In the genomic region with DNA sequence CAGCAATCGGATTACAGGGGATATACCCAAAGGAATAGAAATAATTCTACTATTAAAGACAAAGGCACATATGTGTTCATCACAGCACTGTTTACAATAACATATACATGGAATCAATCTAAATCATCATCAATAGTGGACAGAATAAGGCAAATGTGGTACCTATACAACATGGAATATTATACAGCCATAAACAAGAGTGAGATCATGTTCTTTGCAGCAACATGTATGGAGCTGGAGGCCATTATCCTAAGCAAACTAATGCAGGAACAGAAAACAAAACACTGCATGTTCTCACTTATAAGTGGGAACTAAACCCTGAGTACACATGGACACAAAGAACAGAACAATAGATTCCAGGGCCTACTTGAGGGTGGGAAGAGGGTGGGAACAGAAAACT, we compare ENCODE assay signal across 16 cellular contexts.
DNase-seq lines count a peak whose midpoint lies in the region; ATAC-seq lines count a peak whose summit lies in the region.
"Had no signal": no experiment of that assay in that cellular context is flagged by ENCODE, and none has a peak within 500 bp of the region (broad histone marks: within the 10 kb centered on the region; RNA-seq: fewer than 3 reads in every experiment).

No MANE protein-coding gene starts in this region.

- ATAC-seq in T-cell (replicated peaks in 1 of 4) = no peak
- ATAC-seq in naive thymus-derived CD4-positive, alpha-beta T cell = no peak
- no peak for ATAC-seq in HG03378 (IDR thresholded peaks at IDR 0.05; ENCODE audit: unreplicated experiment)

- peaks cover 30 to 57% of the 10 kb centered on the region in 2 donors for H3K4me1 ChIP-seq in naive thymus-derived CD4-positive, alpha-beta T cell (ENCODE audit: control insufficient read depth in 2 of 2, insufficient read depth in 2 of 2, low read length in 2 of 2)

- DNase-seq in DMS53 (lab: John Stamatoyannopoulos, UW) (peak; percentile 5), DMS53 treated with DMSO at 0.1 percent for 48 hours (lab: John Stamatoyannopoulos, UW; ENCODE audit: unreplicated experiment) (no peak), T-cell (no peak), NCI-H2081 treated with DMSO at 0.1 percent for 48 hours (lab: John Stamatoyannopoulos, UW) (no peak)
- DNase-seq in naive thymus-derived CD4-positive, alpha-beta T cell = no peak
- DNase-seq: CD4-positive, CD25-positive, alpha-beta regulatory T cell; CD8-positive, alpha-beta memory T cell; DMS 273 treated with DMSO at 0.1 percent for 48 hours; DND-41; GOT3 had no signal

- peaks cover 16 to 21% (median 18%) of the 10 kb centered on the region in 3 donors for H3K9me3 Mint-ChIP-seq in T-cell
- peaks cover 8 to 49% (median 20%) of the 10 kb centered on the region in 11 donors for H3K9me3 Mint-ChIP-seq in naive thymus-derived CD4-positive, alpha-beta T cell

- POLR2A ChIA-PET in T-cell (lab: Charles Lee) = no interaction called here
- POLR2A ChIA-PET in naive thymus-derived CD4-positive, alpha-beta T cell (lab: Charles Lee) = interaction anchor here (0.7 to 1.5 kb wide), 2 partner anchors 9 to 35 kb away, joined by 3 read pairs; no protein-coding TSS in a partner anchor

- peaks cover 0 to 12% (median 0%) of the 10 kb centered on the region in 3 experiments for H3K9me3 ChIP-seq in naive thymus-derived CD4-positive, alpha-beta T cell (ENCODE audit: control insufficient read depth in 2 of 3, low read length in 3 of 3)
- H3K9me3 ChIP-seq: HAP-1 had no signal

- H3K4me3 ChIP-seq in naive thymus-derived CD4-positive, alpha-beta T cell (ENCODE audit: low read length) = no peak overlapping the region
- H3K4me3 ChIP-seq: BLaER1, HAP-1 had no signal

- H3K36me3 Mint-ChIP-seq in T-cell = peaks cover 13% of the 10 kb centered on the region
- peaks cover 0 to 32% (median 18%) of the 10 kb centered on the region in 5 donors for H3K36me3 Mint-ChIP-seq in naive thymus-derived CD4-positive, alpha-beta T cell
- H3K36me3 Mint-ChIP-seq: CD4-positive, CD25-positive, alpha-beta regulatory T cell had no signal

- H3K4me1 Mint-ChIP-seq in T-cell = peaks cover 69 to 80% (median 71%) of the 10 kb centered on the region in 3 donors
- peaks cover 16 to 88% (median 82%) of the 10 kb centered on the region in 7 donors for H3K4me1 Mint-ChIP-seq in naive thymus-derived CD4-positive, alpha-beta T cell

- no peaks in the 10 kb centered on the region for H3K27me3 Mint-ChIP-seq in T-cell
- H3K27me3 Mint-ChIP-seq in naive thymus-derived CD4-positive, alpha-beta T cell = no peaks in the 10 kb centered on the region
- H3K27me3 Mint-ChIP-seq: B cell; CD4-positive, CD25-positive, alpha-beta regulatory T cell had no signal

- intact Hi-C loops in naive thymus-derived CD4-positive, alpha-beta T cell (cut with micrococcal nuclease) = loop anchor here (10.0 kb wide), 2 partner anchors 314 to 324 kb away; no protein-coding TSS in a partner anchor

- no peaks in the 10 kb centered on the region for H3K27me3 ChIP-seq in naive thymus-derived CD4-positive, alpha-beta T cell (ENCODE audit: control insufficient read depth in 2 of 2, insufficient read depth in 2 of 2, low read length in 2 of 2)
- H3K27me3 ChIP-seq: BLaER1 had no signal

- H3K27ac ChIP-seq in naive thymus-derived CD4-positive, alpha-beta T cell (ENCODE audit: low read depth, low read length) = no peak overlapping the region
- H3K27ac ChIP-seq: 22Rv1, BLaER1, C4-2B had no signal

- H3K36me3 ChIP-seq in naive thymus-derived CD4-positive, alpha-beta T cell (ENCODE audit: control insufficient read depth in 2 of 3, insufficient read depth in 3 of 3, low read length in 3 of 3) = no peaks in the 10 kb centered on the region
- H3K36me3 ChIP-seq: HAP-1 had no signal

- H3K27ac Mint-ChIP-seq in T-cell = peak overlapping the region; percentile 48 to 76
- H3K27ac Mint-ChIP-seq in naive thymus-derived CD4-positive, alpha-beta T cell = peak overlapping the region in 5 of 9 donors; percentile 44 to 84 (median 68)
- H3K27ac Mint-ChIP-seq: B cell; CD4-positive, CD25-positive, alpha-beta regulatory T cell had no signal

- H3K4me3 Mint-ChIP-seq in T-cell = no peak overlapping the region
- H3K4me3 Mint-ChIP-seq in naive thymus-derived CD4-positive, alpha-beta T cell = peak overlapping the region in 2 of 10 donors; percentile 41 to 52
- H3K4me3 Mint-ChIP-seq: B cell; CD8-positive, alpha-beta memory T cell had no signal

- CTCF ChIA-PET in T-cell (lab: Charles Lee) = no interaction called here
- CTCF ChIA-PET in naive thymus-derived CD4-positive, alpha-beta T cell (lab: Charles Lee) = interaction anchor here (0.9 kb wide), 1 partner anchor 8 kb away, joined by 5 read pairs; no protein-coding TSS in a partner anchor
